ENCODE assay signal across 8 cellular contexts in genomic region chr5:90020575-90021535, GRCh38.
A peak's percentile ranks its signal among the peaks of the same experiment; 100 is the strongest.
DNase-seq lines count a peak whose midpoint lies in the region; ATAC-seq and TF ChIP-seq lines count a peak whose summit lies in the region.

No MANE protein-coding gene starts in this region.

- H3K27me3 Mint-ChIP-seq in mesothelial cell of epicardium (ENCODE audit: low read depth), result no peaks in the 10 kb centered on the region
- H3K27me3 Mint-ChIP-seq in activated CD4-positive, alpha-beta T cell treated with anti-CD3 and anti-CD28 coated beads, Interleukin-2, amount 10 ng/mL, durations not matched to agents 7 days and 5 days, result no peaks in the 10 kb centered on the region
- no peaks in the 10 kb centered on the region for H3K27me3 Mint-ChIP-seq in activated T-cell treated with anti-CD3 and anti-CD28 coated beads, Interleukin-2, amount 50 U/mL, for 72 hours (ENCODE audit: low read depth)

- H3K27ac Mint-ChIP-seq in mesothelial cell of epicardium, result peak overlapping the region; percentile 84
- no peak overlapping the region for H3K27ac Mint-ChIP-seq in activated CD4-positive, alpha-beta T cell treated with anti-CD3 and anti-CD28 coated beads, Interleukin-2, amount 10 ng/mL, durations not matched to agents 7 days and 5 days
- no peak overlapping the region for H3K27ac Mint-ChIP-seq in activated T-cell treated with anti-CD3 and anti-CD28 coated beads, Interleukin-2, amount 50 U/mL, for 72 hours

- H3K27me3 ChIP-seq in brain microvascular endothelial cell (replicated peaks), result no peaks in the 10 kb centered on the region

- ATAC-seq in GM21737 (IDR thresholded peaks at IDR 0.05; ENCODE audit: unreplicated experiment), result peak; percentile 96
- no peak for ATAC-seq in activated T-cell treated with anti-CD3 and anti-CD28 coated beads, Interleukin-2, amount 50 U/mL, for 72 hours (replicated peaks in 1 of 2)

- H3K36me3 ChIP-seq in brain microvascular endothelial cell (replicated peaks), result no peaks in the 10 kb centered on the region

- CTCF ChIA-PET in activated CD4-positive, alpha-beta T cell treated with anti-CD3 and anti-CD28 coated beads, Interleukin-2, amount 10 ng/mL, durations not matched to agents 7 days and 5 days (lab: Charles Lee), result no interaction called here

- DNase-seq in GM04504 (ENCODE audit: low read depth) (peak; percentile 1), brain microvascular endothelial cell (peak; percentile 75), mesothelial cell of epicardium (ENCODE audit: low spot score in 2 of 2, unreplicated experiment in 2 of 2) (no peak), NCI-H1048 (lab: John Stamatoyannopoulos, UW) (no peak)
- no peak for DNase-seq in activated CD4-positive, alpha-beta T cell treated with anti-CD3 and anti-CD28 coated beads, Interleukin-2, amount 10 ng/mL, durations not matched to agents 7 days and 5 days
- DNase-seq in activated T-cell treated with anti-CD3 and anti-CD28 coated beads, Interleukin-2, amount 50 U/mL, for 72 hours, result no peak

- no peak for TF ChIP-seq RAD21 in Ishikawa (IDR thresholded peaks at IDR 0.05; ENCODE audit: low read depth)

- TF ChIP-seq EP300 in Ishikawa (IDR thresholded peaks at IDR 0.05; ENCODE audit: borderline replicate concordance), result peak; percentile 44; the same call in 1 of the 2 replicates

- no peak overlapping the region for H3K4me3 Mint-ChIP-seq in mesothelial cell of epicardium
- H3K4me3 Mint-ChIP-seq in activated CD4-positive, alpha-beta T cell treated with anti-CD3 and anti-CD28 coated beads, Interleukin-2, amount 10 ng/mL, durations not matched to agents 7 days and 5 days, result no peak overlapping the region
- no peak overlapping the region for H3K4me3 Mint-ChIP-seq in activated T-cell treated with anti-CD3 and anti-CD28 coated beads, Interleukin-2, amount 50 U/mL, for 72 hours

- POLR2A ChIA-PET in activated CD4-positive, alpha-beta T cell treated with anti-CD3 and anti-CD28 coated beads, Interleukin-2, amount 10 ng/mL, durations not matched to agents 7 days and 5 days (lab: Charles Lee), result no interaction called here

- no peaks in the 10 kb centered on the region for H3K9me3 Mint-ChIP-seq in mesothelial cell of epicardium
- peaks cover 2% of the 10 kb centered on the region for H3K9me3 Mint-ChIP-seq in activated CD4-positive, alpha-beta T cell treated with anti-CD3 and anti-CD28 coated beads, Interleukin-2, amount 10 ng/mL, durations not matched to agents 7 days and 5 days
- peaks cover 0 to 2% of the 10 kb centered on the region in 2 donors for H3K9me3 Mint-ChIP-seq in activated T-cell treated with anti-CD3 and anti-CD28 coated beads, Interleukin-2, amount 50 U/mL, for 72 hours

- H3K4me1 Mint-ChIP-seq in mesothelial cell of epicardium, result peaks cover 4% of the 10 kb centered on the region
- no peaks in the 10 kb centered on the region for H3K4me1 Mint-ChIP-seq in activated CD4-positive, alpha-beta T cell treated with anti-CD3 and anti-CD28 coated beads, Interleukin-2, amount 10 ng/mL, durations not matched to agents 7 days and 5 days
- H3K4me1 Mint-ChIP-seq in activated T-cell treated with anti-CD3 and anti-CD28 coated beads, Interleukin-2, amount 50 U/mL, for 72 hours (ENCODE audit: low read depth), result no peaks in the 10 kb centered on the region

- H3K4me3 ChIP-seq in brain microvascular endothelial cell (ENCODE audit: low read depth, low read length), result peak overlapping the region; percentile 30

- H3K27ac ChIP-seq in brain microvascular endothelial cell, result peak overlapping the region; percentile 97

- in situ Hi-C loops in brain microvascular endothelial cell (cut with HindIII; ENCODE audit: low pct_ligation_motif_present, low sequenced_read_pairs), result no loop called here

- TF ChIP-seq CTCF in brain microvascular endothelial cell (IDR thresholded peaks at IDR 0.05; ENCODE audit: low read depth, low read length, missing control alignments) (no peak), mesothelial cell of epicardium (IDR thresholded peaks at IDR 0.05; ENCODE audit: unreplicated experiment) (no peak)

- no peaks in the 10 kb centered on the region for H3K36me3 Mint-ChIP-seq in mesothelial cell of epicardium
- no peaks in the 10 kb centered on the region for H3K36me3 Mint-ChIP-seq in activated CD4-positive, alpha-beta T cell treated with anti-CD3 and anti-CD28 coated beads, Interleukin-2, amount 10 ng/mL, durations not matched to agents 7 days and 5 days (ENCODE audit: low read depth)
- H3K36me3 Mint-ChIP-seq in activated T-cell treated with anti-CD3 and anti-CD28 coated beads, Interleukin-2, amount 50 U/mL, for 72 hours (ENCODE audit: insufficient read depth in 2 of 2), result no peaks in the 10 kb centered on the region

TF ChIP-seq in Ishikawa, 13 proteins besides CTCF, POLR2A, EP300 and RAD21:
- TF ChIP-seq CREB1 (IDR thresholded peaks at IDR 0.05; ENCODE audit: low read depth), result no peak
- TF ChIP-seq FOXM1 (IDR thresholded peaks at IDR 0.05; ENCODE audit: borderline replicate concordance, low read depth), result peak; percentile 47; the same call in 1 of the 2 replicates
- peak; percentile 64; the same call in 1 of the 2 replicates for TF ChIP-seq NFIC (IDR thresholded peaks at IDR 0.05)
- no peak for TF ChIP-seq CEBPB (IDR thresholded peaks at IDR 0.05)
- TF ChIP-seq TEAD4 (IDR thresholded peaks at IDR 0.05), result no peak

Comparison
In these comparisons a context has a peak if more than half of its experiments do, and no peak if none do; other contexts are left out.
1. DNase-seq: peak in GM04504 (single experiment) and brain microvascular endothelial cell (single experiment); none in mesothelial cell of epicardium (0 of 2), activated CD4-positive, alpha-beta T cell treated with anti-CD3 and anti-CD28 coated beads, Interleukin-2, amount 10 ng/mL, durations not matched to agents 7 days and 5 days (single experiment), NCI-H1048 (single experiment) and activated T-cell treated with anti-CD3 and anti-CD28 coated beads, Interleukin-2, amount 50 U/mL, for 72 hours (0 of 2).